ENCODE assay signal across 8 cellular contexts in the genomic region with DNA sequence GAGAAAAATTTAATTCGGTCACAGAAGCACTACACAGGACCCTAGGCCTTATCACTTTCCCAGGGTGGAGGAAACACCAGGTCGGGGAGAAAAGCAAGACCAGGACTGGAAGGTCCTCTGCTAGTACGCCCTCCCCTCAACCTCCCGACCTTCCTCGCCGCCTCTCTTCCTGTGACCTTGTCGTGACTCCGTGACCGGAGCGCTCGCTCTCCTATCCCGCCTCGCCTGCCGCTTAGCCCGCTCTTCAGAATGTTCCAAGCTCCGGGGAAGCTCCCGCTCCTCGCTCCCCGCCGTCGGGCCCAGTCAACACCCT. TPM values are rescaled to one million over a fixed set of nuclear protein-coding genes. Genes with fewer than 3 reads are reported as not detected.
A peak's percentile ranks its signal among the peaks of the same experiment; 100 is the strongest.
DNase-seq lines count a peak whose midpoint lies in the region; ATAC-seq and TF ChIP-seq lines count a peak whose summit lies in the region.

No MANE protein-coding gene starts in this region.

- H3K27ac Mint-ChIP-seq in activated CD4-positive, alpha-beta T cell treated with anti-CD3 and anti-CD28 coated beads for 36 hours = peak overlapping the region; percentile 86
- peak overlapping the region; percentile 88 for H3K27ac Mint-ChIP-seq in activated naive CD4-positive, alpha-beta T cell treated with anti-CD3 and anti-CD28 coated beads, Interleukin-2, amount 50 U/mL, for 24 hours

- peak; percentile 28 for ATAC-seq in activated CD4-positive, alpha-beta T cell treated with anti-CD3 and anti-CD28 coated beads for 36 hours
- peak; percentile 57 for ATAC-seq in sciatic nerve

- H3K4me3 Mint-ChIP-seq in activated CD4-positive, alpha-beta T cell treated with anti-CD3 and anti-CD28 coated beads for 36 hours = peak overlapping the region; percentile 91
- peak overlapping the region; percentile 96 for H3K4me3 Mint-ChIP-seq in activated naive CD4-positive, alpha-beta T cell treated with anti-CD3 and anti-CD28 coated beads, Interleukin-2, amount 50 U/mL, for 24 hours

- H3K4me1 ChIP-seq in HEK293 (ENCODE audit: control insufficient read depth, insufficient read depth, low read length) (peaks cover 6% of the 10 kb centered on the region), right atrium auricular region (peaks cover 0 to 52% of the 10 kb centered on the region in 2 donors)

- peaks cover 42% of the 10 kb centered on the region for H3K4me1 Mint-ChIP-seq in activated CD4-positive, alpha-beta T cell treated with anti-CD3 and anti-CD28 coated beads for 36 hours
- H3K4me1 Mint-ChIP-seq in activated naive CD4-positive, alpha-beta T cell treated with anti-CD3 and anti-CD28 coated beads, Interleukin-2, amount 50 U/mL, for 24 hours = peaks cover 36% of the 10 kb centered on the region

- H3K9me3 ChIP-seq in HEK293 (ENCODE audit: control insufficient read depth, insufficient read depth, low read depth, low read length) (no peaks in the 10 kb centered on the region), right atrium auricular region (no peaks in the 10 kb centered on the region)

- CTCF ChIA-PET in activated CD4-positive, alpha-beta T cell treated with anti-CD3 and anti-CD28 coated beads for 36 hours (lab: Charles Lee) = interaction anchor here (0.7 to 1.9 kb wide), 8 partner anchors 9 to 214 kb away, joined by 3 to 7 read pairs (median 4); no protein-coding TSS in a partner anchor
- CTCF ChIA-PET in HEK293 (lab: Yijun Ruan, JAX) = interaction anchor here (1.3 kb wide), 1 partner anchor 16 kb away, joined by 3 read pairs; no protein-coding TSS in a partner anchor

- no peaks in the 10 kb centered on the region for H3K9me3 Mint-ChIP-seq in activated CD4-positive, alpha-beta T cell treated with anti-CD3 and anti-CD28 coated beads for 36 hours (ENCODE audit: low read depth)
- no peaks in the 10 kb centered on the region for H3K9me3 Mint-ChIP-seq in activated naive CD4-positive, alpha-beta T cell treated with anti-CD3 and anti-CD28 coated beads, Interleukin-2, amount 50 U/mL, for 24 hours

- peaks cover 6% of the 10 kb centered on the region for H3K27me3 Mint-ChIP-seq in activated CD4-positive, alpha-beta T cell treated with anti-CD3 and anti-CD28 coated beads for 36 hours
- H3K27me3 Mint-ChIP-seq in activated naive CD4-positive, alpha-beta T cell treated with anti-CD3 and anti-CD28 coated beads, Interleukin-2, amount 50 U/mL, for 24 hours = peaks cover 2% of the 10 kb centered on the region

- peak overlapping the region; percentile 73 for H3K4me3 ChIP-seq in HEK293 (ENCODE audit: low read depth, low read length)
- peak overlapping the region; percentile 74 to 79 for H3K4me3 ChIP-seq in right atrium auricular region

- no peaks in the 10 kb centered on the region for H3K36me3 ChIP-seq in HEK293 (ENCODE audit: control insufficient read depth in 2 of 2, insufficient read depth in 1 of 2, low read length in 2 of 2)
- no peaks in the 10 kb centered on the region for H3K36me3 ChIP-seq in right atrium auricular region

- H3K36me3 Mint-ChIP-seq in activated CD4-positive, alpha-beta T cell treated with anti-CD3 and anti-CD28 coated beads for 36 hours (ENCODE audit: low read depth) = peaks cover 10% of the 10 kb centered on the region
- H3K36me3 Mint-ChIP-seq in activated naive CD4-positive, alpha-beta T cell treated with anti-CD3 and anti-CD28 coated beads, Interleukin-2, amount 50 U/mL, for 24 hours = peaks cover 5% of the 10 kb centered on the region

- intact Hi-C loops in activated CD4-positive, alpha-beta T cell treated with anti-CD3 and anti-CD28 coated beads for 36 hours (cut with DNase I, micrococcal nuclease) = loop anchor here (1.0 to 10.0 kb wide), 14 partner anchors 28 to 1535 kb away; partner anchors contain the start of genes CCDC13 (in 2 of the 2), ABHD5 (in 1 of the 2), NKTR (in 1 of the 2) and POMGNT2 (in 1 of the 2)
- intact Hi-C loops in sciatic nerve (cut with DNase I) = no loop called here

- peak overlapping the region; percentile 84 for H3K27ac ChIP-seq in HEK293 (ENCODE audit: extremely low read depth, low read depth, low read length)
- H3K27ac ChIP-seq in right atrium auricular region = peak overlapping the region; percentile 95 to 98

- H3K27me3 ChIP-seq in right atrium auricular region = no peaks in the 10 kb centered on the region

- POLR2A ChIA-PET in activated CD4-positive, alpha-beta T cell treated with anti-CD3 and anti-CD28 coated beads for 36 hours (lab: Charles Lee) = no interaction called here
- POLR2A ChIA-PET in HEK293 (lab: Yijun Ruan, JAX) = interaction anchor here (0.6 to 1.3 kb wide), 5 partner anchors 9 to 39 kb away, joined by 3 to 4 read pairs (median 3); no protein-coding TSS in a partner anchor

- TF ChIP-seq CTCF in HEK293 (tag by site-specific recombination; IDR thresholded peaks at IDR 0.05) (no peak), right atrium auricular region (IDR thresholded peaks at IDR 0.05) (no peak)

- peak; percentile 60 for DNase-seq in activated CD4-positive, alpha-beta T cell treated with anti-CD3 and anti-CD28 coated beads for 36 hours
- DNase-seq in activated CD4-positive, alpha-beta T cell treated with anti-CD3 and anti-CD28 coated beads for 1 hour = no peak
- DNase-seq in MV-4-11 (lab: John Stamatoyannopoulos, UW) (peak; percentile 5), right atrium auricular region (ENCODE audit: low spot score) (peak; percentile 63), sciatic nerve (ENCODE audit: low spot score) (peak; percentile 65), COR-L47 (lab: John Stamatoyannopoulos, UW) (no peak)

TF ChIP-seq in HEK293, 187 proteins besides CTCF, POLR2A, EP300 and RAD21:
- TF ChIP-seq ZNF341 (tag by site-specific recombination; IDR thresholded peaks at IDR 0.05; ENCODE audit: low read depth) = peak; percentile 25; the same call in 1 of the 2 replicates
- TF ChIP-seq GLI2 (tag by site-specific recombination; IDR thresholded peaks at IDR 0.05; ENCODE audit: borderline replicate concordance, low read depth) = no peak
- TF ChIP-seq ZNF404 (tag by site-specific recombination; IDR thresholded peaks at IDR 0.05) = no peak
- TF ChIP-seq ZNF571 (tag by site-specific recombination; IDR thresholded peaks at IDR 0.05) = no peak
- TF ChIP-seq HIC1 (tag by site-specific recombination; IDR thresholded peaks at IDR 0.05) = no peak
- TF ChIP-seq ZFP69B (tag by site-specific recombination; IDR thresholded peaks at IDR 0.05) = no peak
- TF ChIP-seq, protein P1, sequence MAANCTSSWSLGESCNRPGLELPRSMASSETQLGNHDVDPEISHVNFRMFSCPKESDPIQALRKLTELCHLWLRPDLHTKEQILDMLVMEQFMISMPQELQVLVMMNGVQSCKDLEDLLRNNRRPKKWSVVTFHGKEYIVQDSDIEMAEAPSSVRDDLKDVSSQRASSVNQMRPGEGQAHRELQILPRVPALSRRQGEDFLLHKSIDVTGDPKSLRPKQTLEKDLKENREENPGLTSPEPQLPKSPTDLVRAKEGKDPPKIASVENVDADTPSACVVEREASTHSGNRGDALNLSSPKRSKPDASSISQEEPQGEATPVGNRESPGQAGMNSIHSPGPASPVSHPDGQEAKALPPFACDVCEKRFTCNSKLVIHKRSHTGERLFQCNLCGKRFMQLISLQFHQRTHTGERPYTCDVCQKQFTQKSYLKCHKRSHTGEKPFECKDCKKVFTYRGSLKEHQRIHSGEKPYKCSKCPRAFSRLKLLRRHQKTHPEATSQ (tag by site-specific recombination; IDR thresholded peaks at IDR 0.05) = no peak
- TF ChIP-seq, protein P2, sequence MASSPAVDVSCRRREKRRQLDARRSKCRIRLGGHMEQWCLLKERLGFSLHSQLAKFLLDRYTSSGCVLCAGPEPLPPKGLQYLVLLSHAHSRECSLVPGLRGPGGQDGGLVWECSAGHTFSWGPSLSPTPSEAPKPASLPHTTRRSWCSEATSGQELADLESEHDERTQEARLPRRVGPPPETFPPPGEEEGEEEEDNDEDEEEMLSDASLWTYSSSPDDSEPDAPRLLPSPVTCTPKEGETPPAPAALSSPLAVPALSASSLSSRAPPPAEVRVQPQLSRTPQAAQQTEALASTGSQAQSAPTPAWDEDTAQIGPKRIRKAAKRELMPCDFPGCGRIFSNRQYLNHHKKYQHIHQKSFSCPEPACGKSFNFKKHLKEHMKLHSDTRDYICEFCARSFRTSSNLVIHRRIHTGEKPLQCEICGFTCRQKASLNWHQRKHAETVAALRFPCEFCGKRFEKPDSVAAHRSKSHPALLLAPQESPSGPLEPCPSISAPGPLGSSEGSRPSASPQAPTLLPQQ (tag by site-specific recombination; IDR thresholded peaks at IDR 0.05) = no peak
- TF ChIP-seq ZBTB20 (tag by site-specific recombination; IDR thresholded peaks at IDR 0.05) = peak; percentile 52; the same call in 1 of the 2 replicates

RNA-seq across cellular contexts. Expression of gene HIGD1A, which starts 0.5 kb away (rescaled TPM):
- 10 to 100 TPM; 74.9 to 77.8 TPM for total RNA-seq in activated CD4-positive, alpha-beta T cell treated with anti-CD3 and anti-CD28 coated beads for 36 hours
- total RNA-seq in right atrium auricular region = 100 to 1,000 TPM; 213 to 299 TPM
- 71.4 TPM for total RNA-seq in sciatic nerve

RNA-seq across cellular contexts. Expression of gene ACKR2, which starts 5.5 kb away (rescaled TPM):
- under 1 TPM; 0.64 to 0.65 TPM for total RNA-seq in activated CD4-positive, alpha-beta T cell treated with anti-CD3 and anti-CD28 coated beads for 36 hours
- total RNA-seq in right atrium auricular region (1 to 10 TPM in 1 of 2 donors, under 1 TPM in 1; 0.78 to 6.2 TPM), sciatic nerve (19.0 TPM)

RNA-seq across cellular contexts. Expression of gene CCDC13, which starts 30.7 kb away (rescaled TPM):
- total RNA-seq in activated CD4-positive, alpha-beta T cell treated with anti-CD3 and anti-CD28 coated beads for 36 hours = under 1 TPM; 0.46 to 0.63 TPM
- total RNA-seq in right atrium auricular region = under 1 TPM in 1 of 2 donors, not detected in 1; 0.35 TPM
- total RNA-seq in sciatic nerve = 3.1 TPM

Comparison
In these comparisons a context has a peak if more than half of its experiments do, and no peak if none do; other contexts are left out.
1. DNase-seq: peak in activated CD4-positive, alpha-beta T cell treated with anti-CD3 and anti-CD28 coated beads for 36 hours (single experiment), MV-4-11 (single experiment), right atrium auricular region (single experiment) and sciatic nerve (single experiment); none in activated CD4-positive, alpha-beta T cell treated with anti-CD3 and anti-CD28 coated beads for 1 hour (single experiment) and COR-L47 (single experiment).